ENCODE assay signal across 20 cellular contexts in the genomic region with DNA sequence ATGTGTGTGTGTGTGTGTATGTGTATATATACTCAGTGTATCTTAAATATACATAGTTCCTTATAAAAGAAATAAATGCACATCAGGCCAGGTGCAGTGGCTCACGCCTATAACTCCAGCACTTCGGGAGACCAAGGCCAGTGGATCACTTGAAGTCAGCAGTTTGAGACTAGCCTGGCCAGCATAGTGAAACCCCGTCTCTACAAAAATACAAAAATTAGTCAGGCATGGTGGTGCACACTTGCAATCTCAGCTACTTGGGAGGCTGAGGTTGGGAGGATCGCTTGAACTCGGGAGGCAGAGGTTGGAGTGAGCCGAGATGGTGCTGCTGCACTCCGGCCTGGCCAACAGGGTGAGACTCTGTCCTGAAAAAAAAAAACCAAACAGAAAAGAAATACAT.
A peak's percentile ranks its signal among the peaks of the same experiment; 100 is the strongest.
DNase-seq lines count a peak whose midpoint lies in the region; ATAC-seq and TF ChIP-seq lines count a peak whose summit lies in the region.
"Had no signal": no experiment of that assay in that cellular context is flagged by ENCODE, and none has a peak within 500 bp of the region (broad histone marks: within the 10 kb centered on the region; RNA-seq: fewer than 3 reads in every experiment).

No MANE protein-coding gene starts in this region.

- H3K27ac Mint-ChIP-seq in activated T-cell treated with anti-CD3 and anti-CD28 coated beads, Interleukin-2, amount 50 U/mL, for 72 hours = peak overlapping the region; percentile 20
- H3K27ac Mint-ChIP-seq in WTC11 (peak overlapping the region; percentile 90), osteocyte (ENCODE audit: unreplicated experiment) (no peak overlapping the region)
- no peak overlapping the region for H3K27ac Mint-ChIP-seq in CD8-positive, alpha-beta memory T cell
- H3K27ac Mint-ChIP-seq: B cell; CD8-positive, alpha-beta T cell; HFFc6 had no signal

- peaks cover 7% of the 10 kb centered on the region for H3K27me3 Mint-ChIP-seq in activated T-cell treated with anti-CD3 and anti-CD28 coated beads, Interleukin-2, amount 50 U/mL, for 72 hours (ENCODE audit: low read depth)
- H3K27me3 Mint-ChIP-seq in WTC11 (ENCODE audit: low read depth) (no peaks in the 10 kb centered on the region), osteocyte (ENCODE audit: unreplicated experiment) (peaks cover 5% of the 10 kb centered on the region)
- peaks cover 0 to 1% of the 10 kb centered on the region in 2 donors for H3K27me3 Mint-ChIP-seq in CD8-positive, alpha-beta memory T cell
- H3K27me3 Mint-ChIP-seq: B cell had no signal

- DNase-seq in activated T-cell treated with anti-CD3 and anti-CD28 coated beads, Interleukin-2, amount 50 U/mL, for 72 hours = no peak
- DNase-seq in activated T-cell treated with anti-CD3 and anti-CD28 coated beads, Interleukin-2, amount 50 U/mL, for 48 hours = no peak
- DNase-seq in WTC11 (ENCODE audit: low spot score) (no peak), GOT3 (lab: John Stamatoyannopoulos, UW) (no peak), osteocyte (ENCODE audit: extremely low spot score, unreplicated experiment) (no peak)
- no peak for DNase-seq in CD8-positive, alpha-beta memory T cell
- DNase-seq: 8988T; CD8-positive, alpha-beta T cell; COR-L47; DMS 273 treated with DMSO at 0.1 percent for 48 hours; DMS53; DND-41; EL; HFFc6 had no signal

- peak overlapping the region; percentile 26 for H3K27ac ChIP-seq in iPS-20b (ENCODE audit: low read length)
- H3K27ac ChIP-seq in CD8-positive, alpha-beta memory T cell (ENCODE audit: low read depth, low read length) = no peak overlapping the region
- H3K27ac ChIP-seq: BLaER1 treated with 17β-estradiol and CSF1 and Interleukin-3, amounts not matched to agents 10 nM and 100 nM; HL-60 had no signal

- TF ChIP-seq CTCF in WTC11 (IDR thresholded peaks at IDR 0.05) = no peak
- no peak for TF ChIP-seq CTCF in osteocyte (IDR thresholded peaks at IDR 0.05)

- no peaks in the 10 kb centered on the region for H3K9me3 ChIP-seq in iPS-20b (ENCODE audit: insufficient read depth, low read depth, low read length)
- no peaks in the 10 kb centered on the region for H3K9me3 ChIP-seq in CD8-positive, alpha-beta memory T cell (ENCODE audit: low read length)

- no peaks in the 10 kb centered on the region for H3K27me3 ChIP-seq in iPS-20b (ENCODE audit: insufficient read depth, low read length)
- H3K27me3 ChIP-seq in CD8-positive, alpha-beta memory T cell (ENCODE audit: insufficient read depth, low read length, poor library complexity, severe bottlenecking) = no peaks in the 10 kb centered on the region
- H3K27me3 ChIP-seq: BLaER1 treated with 17β-estradiol and CSF1 and Interleukin-3, amounts not matched to agents 10 nM and 100 nM had no signal

- CTCF ChIA-PET in WTC11 (lab: Charles Lee) = interaction anchor here (0.7 to 2.1 kb wide), 5 partner anchors 18 to 304 kb away, joined by 3 to 23 read pairs (median 4); no protein-coding TSS in a partner anchor
- CTCF ChIA-PET in CD8-positive, alpha-beta memory T cell (lab: Charles Lee) = interaction anchor here (0.5 kb wide), 1 partner anchor 117 kb away, joined by 4 read pairs; no protein-coding TSS in a partner anchor

- H3K4me3 ChIP-seq in iPS-20b (ENCODE audit: low read length) = peak overlapping the region; percentile 36; the same call in 1 of the 2 replicates
- H3K4me3 ChIP-seq in CD8-positive, alpha-beta memory T cell (ENCODE audit: low read length) = no peak overlapping the region
- H3K4me3 ChIP-seq: BLaER1 treated with 17β-estradiol and CSF1 and Interleukin-3, amounts not matched to agents 10 nM and 100 nM; GM12878 had no signal

- POLR2A ChIA-PET in WTC11 (lab: Charles Lee) = no interaction called here
- POLR2A ChIA-PET in CD8-positive, alpha-beta memory T cell (lab: Charles Lee) = no interaction called here

- H3K4me1 ChIP-seq in iPS-20b (ENCODE audit: insufficient read depth, low read length) = peaks cover 47% of the 10 kb centered on the region
- no peaks in the 10 kb centered on the region for H3K4me1 ChIP-seq in CD8-positive, alpha-beta memory T cell (ENCODE audit: insufficient read depth, low read length)

- H3K4me3 Mint-ChIP-seq in activated T-cell treated with anti-CD3 and anti-CD28 coated beads, Interleukin-2, amount 50 U/mL, for 72 hours = no peak overlapping the region
- no peak overlapping the region for H3K4me3 Mint-ChIP-seq in WTC11
- no peak overlapping the region for H3K4me3 Mint-ChIP-seq in osteocyte (ENCODE audit: unreplicated experiment)
- no peak overlapping the region for H3K4me3 Mint-ChIP-seq in CD8-positive, alpha-beta memory T cell
- H3K4me3 Mint-ChIP-seq: B cell; CD8-positive, alpha-beta T cell; HFFc6 had no signal

- no peaks in the 10 kb centered on the region for H3K36me3 Mint-ChIP-seq in activated T-cell treated with anti-CD3 and anti-CD28 coated beads, Interleukin-2, amount 50 U/mL, for 72 hours (ENCODE audit: insufficient read depth in 2 of 2)
- H3K36me3 Mint-ChIP-seq in WTC11 (no peaks in the 10 kb centered on the region), osteocyte (ENCODE audit: unreplicated experiment) (no peaks in the 10 kb centered on the region)
- H3K36me3 Mint-ChIP-seq in CD8-positive, alpha-beta memory T cell = no peaks in the 10 kb centered on the region
- H3K36me3 Mint-ChIP-seq: CD8-positive, alpha-beta T cell had no signal

- H3K36me3 ChIP-seq in iPS-20b (ENCODE audit: insufficient read depth, low read depth, low read length) = no peaks in the 10 kb centered on the region
- H3K36me3 ChIP-seq in CD8-positive, alpha-beta memory T cell (ENCODE audit: insufficient read depth, low read length) = no peaks in the 10 kb centered on the region
- H3K36me3 ChIP-seq: BLaER1 treated with 17β-estradiol and CSF1 and Interleukin-3, amounts not matched to agents 10 nM and 100 nM had no signal

- peaks cover 46% of the 10 kb centered on the region for H3K4me1 Mint-ChIP-seq in activated T-cell treated with anti-CD3 and anti-CD28 coated beads, Interleukin-2, amount 50 U/mL, for 72 hours (ENCODE audit: low read depth)
- peaks cover 78% of the 10 kb centered on the region for H3K4me1 Mint-ChIP-seq in WTC11
- peaks cover 7% of the 10 kb centered on the region for H3K4me1 Mint-ChIP-seq in osteocyte (ENCODE audit: unreplicated experiment)
- H3K4me1 Mint-ChIP-seq in CD8-positive, alpha-beta memory T cell = peaks cover 0 to 8% (median 3%) of the 10 kb centered on the region in 3 donors
- H3K4me1 Mint-ChIP-seq: B cell had no signal

- no peak for ATAC-seq in activated T-cell treated with anti-CD3 and anti-CD28 coated beads, Interleukin-2, amount 50 U/mL, for 72 hours (replicated peaks in 1 of 2)
- ATAC-seq in WTC11 = no peak
- ATAC-seq: CD8-positive, alpha-beta T cell; GM12878; HCT116 had no signal

- no peaks in the 10 kb centered on the region for H3K9me3 Mint-ChIP-seq in activated T-cell treated with anti-CD3 and anti-CD28 coated beads, Interleukin-2, amount 50 U/mL, for 72 hours
- H3K9me3 Mint-ChIP-seq in WTC11 = no peaks in the 10 kb centered on the region
- H3K9me3 Mint-ChIP-seq in osteocyte (ENCODE audit: unreplicated experiment) = no peaks in the 10 kb centered on the region
- no peaks in the 10 kb centered on the region for H3K9me3 Mint-ChIP-seq in CD8-positive, alpha-beta memory T cell
- H3K9me3 Mint-ChIP-seq: CD8-positive, alpha-beta T cell had no signal

- H3K9ac ChIP-seq in iPS-20b (ENCODE audit: low read depth, low read length) = peak overlapping the region; percentile 24; the same call in 1 of the 2 replicates
- H3K9ac ChIP-seq: BLaER1 treated with 17β-estradiol and CSF1 and Interleukin-3, amounts not matched to agents 10 nM and 100 nM had no signal

TF ChIP-seq in WTC11, 78 proteins besides CTCF, POLR2A, EP300 and RAD21:
- TF ChIP-seq ATF2 (CRISPR knock-in tag; IDR thresholded peaks at IDR 0.05; ENCODE audit: borderline replicate concordance, low read depth) (no peak), ZNF121 (CRISPR knock-in tag; IDR thresholded peaks at IDR 0.05) (peak; percentile 90)

Comparison
In these comparisons a context has a peak if more than half of its experiments do, and no peak if none do; other contexts are left out.
1. H3K27ac Mint-ChIP-seq: peak in activated T-cell treated with anti-CD3 and anti-CD28 coated beads, Interleukin-2, amount 50 U/mL, for 72 hours (single experiment) and WTC11 (single experiment); none in osteocyte (single experiment) and CD8-positive, alpha-beta memory T cell (0 of 8).